In genomic region chr3:8745619-8746370, GRCh38 we compare ENCODE assay signal across 33 cellular contexts. TPM values are rescaled to one million over a fixed set of nuclear protein-coding genes. Genes with fewer than 3 reads are reported as not detected.
"Had no signal": no experiment of that assay in that cellular context is flagged by ENCODE, and none has a peak within 500 bp of the region (broad histone marks: within the 10 kb centered on the region; RNA-seq: fewer than 3 reads in every experiment).

No MANE protein-coding gene starts in this region.

- H3K4me3 Mint-ChIP-seq: activated CD4-positive, alpha-beta T cell treated with anti-CD3 and anti-CD28 coated beads, Interleukin-2, amount 10 ng/mL, durations not matched to agents 24 days and 14 days; activated CD8-positive, alpha-beta T cell treated with anti-CD3 and anti-CD28 coated beads for 36 hours; activated naive CD8-positive, alpha-beta T cell treated with anti-CD3 and anti-CD28 coated beads for 36 hours; activated T-cell treated with anti-CD3 and anti-CD28 coated beads, Interleukin-2, amount 50 U/mL, for 72 hours; activated T-helper 17 cell treated with anti-CD3 and anti-CD28 coated beads, Interleukin-2, amount 50 U/mL, for 72 hours; central memory CD8-positive, alpha-beta T cell had no signal

- H3K9me3 Mint-ChIP-seq: activated CD4-positive, alpha-beta T cell treated with anti-CD3 and anti-CD28 coated beads, Interleukin-2, amount 10 ng/mL, durations not matched to agents 24 days and 14 days; activated CD8-positive, alpha-beta T cell treated with anti-CD3 and anti-CD28 coated beads for 36 hours; activated naive CD8-positive, alpha-beta T cell treated with anti-CD3 and anti-CD28 coated beads for 36 hours; activated T-cell treated with anti-CD3 and anti-CD28 coated beads, Interleukin-2, amount 50 U/mL, for 72 hours; activated T-helper 17 cell treated with anti-CD3 and anti-CD28 coated beads, Interleukin-2, amount 50 U/mL, for 72 hours; central memory CD8-positive, alpha-beta T cell had no signal

- H3K27ac Mint-ChIP-seq: activated CD4-positive, alpha-beta T cell treated with anti-CD3 and anti-CD28 coated beads, Interleukin-2, amount 10 ng/mL, durations not matched to agents 24 days and 14 days; activated CD8-positive, alpha-beta T cell treated with anti-CD3 and anti-CD28 coated beads for 36 hours; activated naive CD8-positive, alpha-beta T cell treated with anti-CD3 and anti-CD28 coated beads for 36 hours; activated T-cell treated with anti-CD3 and anti-CD28 coated beads, Interleukin-2, amount 50 U/mL, for 72 hours; activated T-helper 17 cell treated with anti-CD3 and anti-CD28 coated beads, Interleukin-2, amount 50 U/mL, for 72 hours had no signal

- DNase-seq: activated CD4-positive, alpha-beta T cell treated with anti-CD3 and anti-CD28 coated beads, Interleukin-2, amount 10 ng/mL, durations not matched to agents 24 days and 14 days; activated CD4-positive, alpha-beta T cell treated with anti-CD3 and anti-CD28 coated beads, Interleukin-2, amount 50 U/mL, for 4 hours; activated CD8-positive, alpha-beta T cell treated with anti-CD3 and anti-CD28 coated beads for 36 hours; activated gamma-delta T cell treated with Interleukin-2 at 50 U/mL for 16 hours; activated naive CD4-positive, alpha-beta T cell treated with anti-CD3 and anti-CD28 coated beads, Interleukin-2, amount 50 U/mL, for 16 hours; activated naive CD8-positive, alpha-beta T cell treated with anti-CD3 and anti-CD28 coated beads for 36 hours; activated T-cell treated with anti-CD3 and anti-CD28 coated beads, Interleukin-2, amount 50 U/mL, for 1 hour; activated T-cell treated with anti-CD3 and anti-CD28 coated beads, Interleukin-2, amount 50 U/mL, for 72 hours; amniotic stem cell; brain microvascular endothelial cell; MM.1S; NCI-H1092 treated with DMSO at 0.1 percent for 48 hours; NCI-H1417; NCI-H146; NCI-H187; NCI-H2029 treated with DMSO at 0.1 percent for 48 hours; NCI-H2107; NCI-H2171; NCI-H510A; NCI-H526; NCI-H748 treated with DMSO at 0.1 percent for 48 hours; NK-92 treated with Interleukin-12 subunit alpha and Interleukin-12 subunit beta, amount 100 ng/mL, for 24 hours; PC-3; Peyer's patch; RPMI8226; T1000 had no signal

- ATAC-seq: activated CD8-positive, alpha-beta T cell treated with anti-CD3 and anti-CD28 coated beads for 36 hours; activated T-cell treated with anti-CD3 and anti-CD28 coated beads, Interleukin-2, amount 50 U/mL, for 72 hours; activated T-helper 17 cell treated with anti-CD3 and anti-CD28 coated beads, Interleukin-2, amount 50 U/mL, for 72 hours; PC-3 had no signal

- H3K4me1 Mint-ChIP-seq: activated CD4-positive, alpha-beta T cell treated with anti-CD3 and anti-CD28 coated beads, Interleukin-2, amount 10 ng/mL, durations not matched to agents 24 days and 14 days; activated naive CD8-positive, alpha-beta T cell treated with anti-CD3 and anti-CD28 coated beads for 36 hours; activated T-helper 17 cell treated with anti-CD3 and anti-CD28 coated beads, Interleukin-2, amount 50 U/mL, for 72 hours; central memory CD8-positive, alpha-beta T cell had no signal

RNA-seq across cellular contexts. Expression of gene CAV3, which starts 12.2 kb away (rescaled TPM):
- total RNA-seq: activated CD4-positive, alpha-beta T cell treated with anti-CD3 and anti-CD28 coated beads, Interleukin-2, amount 10 ng/mL, durations not matched to agents 24 days and 14 days; activated CD8-positive, alpha-beta memory T cell treated with anti-CD3 and anti-CD28 coated beads for 36 hours; activated CD8-positive, alpha-beta T cell treated with anti-CD3 and anti-CD28 coated beads for 36 hours; activated naive CD8-positive, alpha-beta T cell treated with anti-CD3 and anti-CD28 coated beads for 36 hours; activated T-cell treated with anti-CD3 and anti-CD28 coated beads, Interleukin-2, amount 50 U/mL, for 72 hours; activated T-helper 17 cell treated with anti-CD3 and anti-CD28 coated beads, Interleukin-2, amount 50 U/mL, for 72 hours; aorta; chondrocyte; PC-3; Peyer's patch; T-helper 1 cell treated with Interleukin-12 subunit alpha and Interleukin-12 subunit beta and Interleukin-4 antibody, amounts not matched to agents 30 ng/mL and 1 ng/mL, for 36 hours; T-helper 2 cell treated with Interferon-gamma antibody and Interleukin-4, amounts not matched to agents 100 ng/mL and 5 ng/mL, for 36 hours had no signal
